29 cellular contexts compared by ENCODE assay signal in the genomic region with DNA sequence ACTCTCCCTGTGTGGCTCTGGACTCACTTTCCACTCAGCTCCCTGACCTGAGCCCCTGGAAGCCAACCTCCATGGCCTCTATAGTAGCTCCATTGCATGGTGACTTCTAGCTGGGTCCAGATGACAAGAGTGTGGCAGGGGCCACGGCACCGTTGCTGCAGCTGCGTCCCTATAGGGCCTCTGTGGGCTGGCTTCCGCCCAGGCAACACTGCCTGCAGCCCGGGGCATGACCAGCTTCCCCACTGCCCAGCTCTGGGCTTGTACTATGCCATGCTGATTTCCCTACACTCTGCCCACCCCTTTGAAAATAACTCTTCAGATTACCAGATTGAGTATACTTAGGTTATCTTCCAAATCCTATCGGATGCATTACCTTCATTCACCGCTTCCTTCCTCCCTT.
"Had no signal": no experiment of that assay in that cellular context is flagged by ENCODE, and none has a peak within 500 bp of the region (broad histone marks: within the 10 kb centered on the region; RNA-seq: fewer than 3 reads in every experiment).

No MANE protein-coding gene starts in this region.

- H3K36me3 ChIP-seq: neural progenitor cell, neutrophil, right lobe of liver, spleen, suprapubic skin, tibial artery, transverse colon, upper lobe of right lung, uterus had no signal

- DNase-seq: naive B cell; naive thymus-derived CD8-positive, alpha-beta T cell; nephron progenitor cell; psoas muscle; right cardiac atrium; right lobe of liver; spleen; stimulated activated CD4-positive, alpha-beta T cell treated with anti-CD3 and anti-CD28 coated beads, Interleukin-12 subunit alpha, Interleukin-12 subunit beta, amount 100 ng/mL, for 4 hours; stimulated activated CD4-positive, alpha-beta T cell treated with anti-CD3 and anti-CD28 coated beads, Interleukin-1b, Interleukin-23, amount 100 ng/mL, for 48 hours; stimulated activated CD4-positive, alpha-beta T cell treated with anti-CD3 and anti-CD28 coated beads, Interleukin-4, amount 100 ng/mL, for 1 hour; stimulated activated CD4-positive, alpha-beta T cell treated with anti-CD3 and anti-CD28 coated beads, Interleukin-4, amount 100 ng/mL, for 4 hours; stimulated activated CD8-positive, alpha-beta memory T cell treated with anti-CD3 and anti-CD28 coated beads, Interleukin-4, amount 100 ng/mL, for 48 hours; stimulated activated naive CD4-positive, alpha-beta T cell; stimulated activated naive CD8-positive, alpha-beta T cell treated with anti-CD3 and anti-CD28 coated beads, Interleukin-15, amount 100 ng/mL, for 72 hours; stimulated activated naive CD8-positive, alpha-beta T cell treated with anti-CD3 and anti-CD28 coated beads, Interleukin-15, Interleukin-2, amounts not matched to agents 100 U/mL and 50 U/mL, for 24 hours; substantia nigra; testis; tibial artery; transverse colon; upper lobe of right lung; uterus had no signal

- H2AFZ ChIP-seq: neural progenitor cell, parathyroid adenoma had no signal

- H3K9ac ChIP-seq: neural progenitor cell, parathyroid adenoma had no signal

- H3K4me1 ChIP-seq: psoas muscle, spleen, tibial artery, uterus had no signal

- H3K9me3 ChIP-seq: neutrophil, psoas muscle, right lobe of liver, spleen, suprapubic skin, testis, tibial artery, transverse colon, upper lobe of right lung, uterus had no signal

- H3K4me3 ChIP-seq: neural progenitor cell, psoas muscle, right lobe of liver, skin epidermis, smooth muscle cell, spleen, suprapubic skin, testis, tibial artery, transverse colon, upper lobe of right lung, uterus had no signal

- H3K27ac ChIP-seq: neural progenitor cell, neutrophil, parathyroid adenoma, psoas muscle, right lobe of liver, skin epidermis, spleen, suprapubic skin, testis, tibial artery, upper lobe of right lung, uterus had no signal

- ATAC-seq: naive thymus-derived CD8-positive, alpha-beta T cell; natural killer cell treated with Interleukin-12 subunit alpha and Interleukin-12 subunit beta and Interleukin-15 and Interleukin-18, amount 100 ng/mL, for 72 hours; psoas muscle; right cardiac atrium; right lobe of liver; stimulated activated memory B cell treated with anti-CD40 and anti-IgM and Interleukin-4, amounts not matched to agents 10 μg/mL and 1 μg/mL and 100 μg/mL, for 72 hours; stimulated activated naive CD8-positive, alpha-beta T cell treated with anti-CD3 and anti-CD28 coated beads, Interleukin-15, amount 100 ng/mL, for 72 hours; stimulated activated naive CD8-positive, alpha-beta T cell treated with anti-CD3 and anti-CD28 coated beads, Interleukin-15, Interleukin-2, amounts not matched to agents 100 U/mL and 50 U/mL, for 24 hours; upper lobe of right lung had no signal

- H3K27me3 ChIP-seq: neural progenitor cell, neutrophil, right lobe of liver, suprapubic skin, testis, tibial artery, transverse colon, upper lobe of right lung, uterus had no signal

- H3K4me2 ChIP-seq: neural progenitor cell, smooth muscle cell had no signal
